Comparison of ENCODE assay signal across 8 cellular contexts in genomic region chr5:95967236-95967635, GRCh38.
"Had no signal": no experiment of that assay in that cellular context is flagged by ENCODE, and none has a peak within 500 bp of the region (broad histone marks: within the 10 kb centered on the region; RNA-seq: fewer than 3 reads in every experiment).

No MANE protein-coding gene starts in this region.

- H3K4me3 ChIP-seq: GM12878 had no signal

- ATAC-seq: GM12878 had no signal

- DNase-seq: GDM1, GF-D8 had no signal

- FAIRE-seq: G401.6, GM12878, GM12891, GM12892, GM18507, GM19239 had no signal
